Comparison of ENCODE assay signal across 8 cellular contexts in the genomic region with DNA sequence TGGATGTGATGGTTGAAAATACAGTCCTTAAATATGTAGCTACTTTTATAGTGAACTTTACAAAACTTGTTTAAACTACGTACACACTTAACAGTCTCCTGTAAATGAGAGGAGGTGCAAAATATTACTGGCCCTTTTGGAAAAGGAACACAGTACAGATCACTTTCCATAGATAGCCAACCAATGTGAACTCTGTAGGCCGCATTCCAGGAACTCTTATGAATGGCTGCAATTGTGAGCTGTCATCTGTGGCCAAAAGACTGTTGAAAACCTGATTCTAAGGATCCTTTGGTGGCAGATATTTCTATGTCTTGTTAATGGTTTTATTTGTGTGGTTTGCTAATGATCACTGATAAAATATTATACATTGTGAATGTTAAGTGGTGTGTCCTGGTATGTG.
DNase-seq lines count a peak whose midpoint lies in the region; ATAC-seq and TF ChIP-seq lines count a peak whose summit lies in the region.

No MANE protein-coding gene starts in this region.

- peaks cover 19% of the 10 kb centered on the region; the same call in 1 of the 2 replicates for H3K36me3 ChIP-seq in HUES48 (ENCODE audit: control insufficient read depth, insufficient read depth, low read length)

- peak; percentile 13 for DNase-seq in AG20443 (ENCODE audit: low spot score)
- peak; percentile 55 for DNase-seq in astrocyte of the spinal cord (ENCODE audit: low read depth, low spot score)
- peak; percentile 24 for DNase-seq in left kidney (ENCODE audit: low read depth, low spot score)
- DNase-seq in NCI-H345 treated with DMSO at 0.1 percent for 48 hours (lab: John Stamatoyannopoulos, UW; ENCODE audit: unreplicated experiment) = no peak
- no peak for DNase-seq in MV-4-11 (lab: John Stamatoyannopoulos, UW)

- no peaks in the 10 kb centered on the region for H3K27me3 ChIP-seq in HUES48 (ENCODE audit: control insufficient read depth, insufficient read depth, low read length)

- in situ Hi-C loops in astrocyte of the spinal cord (cut with HindIII; ENCODE audit: low sequenced_read_pairs) = no loop called here

- peaks cover 32% of the 10 kb centered on the region for H3K4me1 ChIP-seq in HUES48 (ENCODE audit: control insufficient read depth, insufficient read depth, low read length)

- no peak overlapping the region for H3K9ac ChIP-seq in HUES48 (ENCODE audit: low read depth, low read length)

- ATAC-seq in GM21576 (IDR thresholded peaks at IDR 0.05; ENCODE audit: unreplicated experiment) (no peak), HG02981 (IDR thresholded peaks at IDR 0.05; ENCODE audit: unreplicated experiment) (no peak)

- peak overlapping the region; percentile 93 for H3K4me3 ChIP-seq in HUES48 (ENCODE audit: low read depth, low read length)
- peak overlapping the region; percentile 98 for H3K4me3 ChIP-seq in astrocyte of the spinal cord (ENCODE audit: low read depth, low read length)

- TF ChIP-seq CTCF in astrocyte of the spinal cord (IDR thresholded peaks at IDR 0.05; ENCODE audit: low read depth, low read length) = no peak

- H3K27ac ChIP-seq in HUES48 (ENCODE audit: low read depth, low read length) = no peak overlapping the region

- no peaks in the 10 kb centered on the region for H3K9me3 ChIP-seq in HUES48 (ENCODE audit: control insufficient read depth, insufficient read depth, low read length)

Comparison
In these comparisons a context has a peak if more than half of its experiments do, and no peak if none do; other contexts are left out.
1. DNase-seq: peak in AG20443 (single experiment), astrocyte of the spinal cord (single experiment) and left kidney (single experiment); none in NCI-H345 treated with DMSO at 0.1 percent for 48 hours (single experiment) and MV-4-11 (single experiment).